In the genomic region with DNA sequence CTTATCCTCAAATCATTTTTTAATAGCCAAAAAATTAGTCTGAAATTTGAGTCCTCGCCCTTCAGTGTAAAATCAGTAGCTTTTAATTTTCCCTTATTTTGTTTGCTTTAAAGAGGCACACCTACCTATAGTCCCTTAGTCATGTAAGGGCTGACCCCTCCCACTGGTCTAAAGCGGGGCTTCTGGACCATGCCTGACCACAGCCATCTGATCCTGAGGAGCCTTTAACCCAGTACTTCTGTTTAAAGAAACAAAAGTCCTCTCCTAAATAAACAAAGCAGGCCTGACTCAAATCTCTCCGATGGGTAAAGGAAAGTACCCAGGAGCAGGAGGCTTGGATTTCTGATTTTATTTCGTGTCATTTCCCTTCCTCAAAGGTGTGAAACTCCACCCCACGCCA, we compare ENCODE assay signal across 18 cellular contexts.
"Had no signal": no experiment of that assay in that cellular context is flagged by ENCODE, and none has a peak within 500 bp of the region (broad histone marks: within the 10 kb centered on the region; RNA-seq: fewer than 3 reads in every experiment).

No MANE protein-coding gene starts in this region.

- H3K4me3 Mint-ChIP-seq: immature natural killer cell; memory B cell; naive B cell; nephron; stimulated activated naive B cell treated with anti-CD40 and anti-IgM and Interleukin-4, amounts not matched to agents 10 μg/mL and 1 μg/mL and 100 μg/mL, for 72 hours; stimulated activated naive CD8-positive, alpha-beta T cell treated with anti-CD3 and anti-CD28 coated beads, Interleukin-15, amount 100 ng/mL, for 72 hours had no signal

- ATAC-seq: gastrocnemius medialis; lower lobe of right lung; sciatic nerve; stimulated activated naive B cell treated with anti-CD40 and anti-IgM and Interleukin-4, amounts not matched to agents 10 μg/mL and 1 μg/mL and 100 μg/mL, for 72 hours; stimulated activated naive CD8-positive, alpha-beta T cell treated with anti-CD3 and anti-CD28 coated beads, Interleukin-15, amount 100 ng/mL, for 72 hours had no signal

- H3K36me3 Mint-ChIP-seq: immature natural killer cell; stimulated activated naive B cell treated with anti-CD40 and anti-IgM and Interleukin-4, amounts not matched to agents 10 μg/mL and 1 μg/mL and 100 μg/mL, for 72 hours had no signal

- H3K36me3 ChIP-seq: gastrocnemius medialis, heart right ventricle, left lung, lower lobe of right lung, thoracic aorta, transverse colon had no signal

- DNase-seq: cortex of kidney; effector CD8-positive, alpha-beta T cell; gastrocnemius medialis; heart right ventricle; immature natural killer cell; left lung; lower lobe of right lung; naive B cell; stimulated activated CD4-positive, alpha-beta T cell treated with anti-CD3 and anti-CD28 coated beads, Interleukin-2, amount 100 ng/mL, for 24 hours; stimulated activated CD4-positive, alpha-beta T cell treated with anti-CD3 and anti-CD28 coated beads, Interleukin-4, amount 100 ng/mL, for 4 hours; stimulated activated naive B cell treated with anti-CD40 and anti-IgM and Interleukin-4, amounts not matched to agents 10 μg/mL and 1 μg/mL and 100 μg/mL, for 72 hours; stimulated activated naive CD8-positive, alpha-beta T cell treated with anti-CD3 and anti-CD28 coated beads, Interleukin-15, amount 100 ng/mL, for 72 hours; transverse colon had no signal

- H3K9me3 Mint-ChIP-seq: stimulated activated naive B cell treated with anti-CD40 and anti-IgM and Interleukin-4, amounts not matched to agents 10 μg/mL and 1 μg/mL and 100 μg/mL, for 72 hours; stimulated activated naive CD8-positive, alpha-beta T cell treated with anti-CD3 and anti-CD28 coated beads, Interleukin-15, amount 100 ng/mL, for 72 hours had no signal

- H3K4me1 ChIP-seq: left lung, lower lobe of right lung, transverse colon had no signal

- H3K27ac Mint-ChIP-seq: immature natural killer cell; memory B cell; naive B cell; nephron; stimulated activated naive B cell treated with anti-CD40 and anti-IgM and Interleukin-4, amounts not matched to agents 10 μg/mL and 1 μg/mL and 100 μg/mL, for 72 hours; stimulated activated naive CD8-positive, alpha-beta T cell treated with anti-CD3 and anti-CD28 coated beads, Interleukin-15, amount 100 ng/mL, for 72 hours had no signal

- H3K4me3 ChIP-seq: dorsolateral prefrontal cortex, gastrocnemius medialis, heart right ventricle, left lung, lower lobe of right lung, thoracic aorta, transverse colon had no signal

- H3K27ac ChIP-seq: dorsolateral prefrontal cortex, gastrocnemius medialis, heart right ventricle, left lung, lower lobe of right lung, thoracic aorta, transverse colon had no signal

- H3K4me1 Mint-ChIP-seq: memory B cell; naive B cell; stimulated activated naive B cell treated with anti-CD40 and anti-IgM and Interleukin-4, amounts not matched to agents 10 μg/mL and 1 μg/mL and 100 μg/mL, for 72 hours; stimulated activated naive CD8-positive, alpha-beta T cell treated with anti-CD3 and anti-CD28 coated beads, Interleukin-15, amount 100 ng/mL, for 72 hours had no signal

- H3K9me3 ChIP-seq: gastrocnemius medialis, left lung, lower lobe of right lung, thoracic aorta, transverse colon had no signal
